8 cellular contexts compared by ENCODE assay signal in the genomic region with DNA sequence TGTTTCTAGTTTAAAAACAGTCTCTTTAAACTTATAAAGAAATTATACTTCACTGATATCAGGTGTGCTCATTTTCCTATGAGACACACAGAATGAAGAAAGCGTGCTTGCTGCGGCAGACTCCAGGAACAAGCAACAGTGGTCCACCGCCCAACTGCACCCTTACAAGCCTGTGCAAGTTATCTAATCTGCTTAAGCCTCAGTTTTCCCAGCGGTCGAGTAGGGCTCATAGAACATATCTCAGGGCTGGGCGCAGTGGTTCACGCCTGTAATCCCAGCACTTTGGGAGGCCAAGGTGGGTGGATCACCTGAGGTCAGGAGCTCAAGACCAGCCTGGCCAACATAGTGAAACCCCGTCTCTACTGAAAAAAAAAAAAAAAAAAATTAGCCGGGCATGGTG. TPM values are rescaled to one million over a fixed set of nuclear protein-coding genes. Genes with fewer than 3 reads are reported as not detected.
DNase-seq lines count a peak whose midpoint lies in the region; ATAC-seq and TF ChIP-seq lines count a peak whose summit lies in the region.
"Not testable (repeated sequence)": the region's sequence is repeated elsewhere in the genome, so short reads cannot be mapped to it uniquely, and the experiment has no call there.

No MANE protein-coding gene starts in this region.

- TF ChIP-seq POLR2A in gastrocnemius medialis (IDR thresholded peaks at IDR 0.05); uterus (IDR thresholded peaks at IDR 0.05): not testable (repeated sequence)

- in situ Hi-C loops in brain microvascular endothelial cell (cut with HindIII; ENCODE audit: low pct_ligation_motif_present, low sequenced_read_pairs); gastrocnemius medialis (cut with MboI; ENCODE audit: low sequenced_read_pairs in 4 of 4): not testable (repeated sequence)

- not testable (repeated sequence) for H3K27ac ChIP-seq in H9 (ENCODE audit: insufficient read length, low read depth, low read length)
- H3K27ac ChIP-seq in SJCRH30 = peak overlapping the region; percentile 75
- H3K27ac ChIP-seq in brain microvascular endothelial cell = peak overlapping the region; percentile 65
- H3K27ac ChIP-seq in hepatocyte = peak overlapping the region; percentile 80
- H3K27ac ChIP-seq in gastrocnemius medialis = peak overlapping the region in 3 of 4 donors; percentile 20 to 69 (median 45)
- peak overlapping the region; percentile 64 to 66 for H3K27ac ChIP-seq in uterus

- not testable (repeated sequence) for H2BK20ac ChIP-seq in H9 (ENCODE audit: low read depth, low read length, poor library complexity, severe bottlenecking)

- H2BK5ac ChIP-seq in H9 (ENCODE audit: insufficient read length, low read length) = not testable (repeated sequence)

- H4K91ac ChIP-seq in H9 (ENCODE audit: insufficient read length, low read depth, low read length) = not testable (repeated sequence)

- H3K27me3 Mint-ChIP-seq in H9 (ENCODE audit: low read depth); nephron (ENCODE audit: low read depth): not testable (repeated sequence)

- H3K36me3 Mint-ChIP-seq in H9 (ENCODE audit: insufficient read depth in 1 of 3, low read depth in 3 of 3); nephron (ENCODE audit: low read depth): not testable (repeated sequence)

- H2BK120ac ChIP-seq in H9 (ENCODE audit: low read depth, low read length, poor library complexity, severe bottlenecking) = peak overlapping the region; percentile 28

- not testable (repeated sequence) for H3K4ac ChIP-seq in H9 (ENCODE audit: low read depth, low read length)

- H3K23ac ChIP-seq in H9 (ENCODE audit: insufficient read length, low read depth, low read length) = not testable (repeated sequence)

- H3K4me3 ChIP-seq in SJCRH30 = peak overlapping the region; percentile 53; the same call in 1 of the 2 replicates
- not testable (repeated sequence) for H3K4me3 ChIP-seq in brain microvascular endothelial cell (ENCODE audit: low read depth, low read length); hepatocyte; gastrocnemius medialis; uterus
- H3K4me3 ChIP-seq in fibroblast of villous mesenchyme (ENCODE audit: low read depth, low read length) = peak overlapping the region; percentile 45

- not testable (repeated sequence) for H3K23me2 ChIP-seq in H9 (ENCODE audit: insufficient read length, low read depth, low read length, poor library complexity, severe bottlenecking)

- not testable (repeated sequence) for H2BK15ac ChIP-seq in H9 (ENCODE audit: low read depth, low read length)

- H3K36me3 ChIP-seq in SJCRH30; brain microvascular endothelial cell (replicated peaks); hepatocyte (replicated peaks; ENCODE audit: insufficient read depth, low read depth); gastrocnemius medialis; uterus: not testable (repeated sequence)

- not testable (repeated sequence) for TF ChIP-seq CTCF in H9 (conservative IDR thresholded peaks at IDR 0.05); brain microvascular endothelial cell (IDR thresholded peaks at IDR 0.05; ENCODE audit: low read depth, low read length, missing control alignments); fibroblast of villous mesenchyme (IDR thresholded peaks at IDR 0.05; ENCODE audit: insufficient read depth, low read depth, low read length); hepatocyte (IDR thresholded peaks at IDR 0.05; ENCODE audit: poor library complexity); nephron (IDR thresholded peaks at IDR 0.05; ENCODE audit: unreplicated experiment in 3 of 3); gastrocnemius medialis (IDR thresholded peaks at IDR 0.05 in 4 of 5, conservative IDR thresholded peaks at IDR 0.05 in 1 of 5); uterus (IDR thresholded peaks at IDR 0.05)

- H2AFZ ChIP-seq in H9 (ENCODE audit: low read length); hepatocyte: not testable (repeated sequence)

- not testable (repeated sequence) for H3K9me3 Mint-ChIP-seq in H9, nephron

- H3K14ac ChIP-seq in H9 (ENCODE audit: insufficient read depth, low read length) = not testable (repeated sequence)

- H3K79me1 ChIP-seq in H9 (ENCODE audit: insufficient read depth, low read depth, low read length, poor library complexity, severe bottlenecking) = not testable (repeated sequence)

- not testable (repeated sequence) for H4K20me1 ChIP-seq in H9 (ENCODE audit: control insufficient read depth, insufficient read depth, insufficient read length); hepatocyte (ENCODE audit: insufficient read depth, poor library complexity, severe bottlenecking)

- not testable (repeated sequence) for ATAC-seq in gastrocnemius medialis

- not testable (repeated sequence) for H3K4me2 ChIP-seq in H9 (ENCODE audit: insufficient read depth, insufficient read length, low read length)
- peak overlapping the region; percentile 67 for H3K4me2 ChIP-seq in hepatocyte

- intact Hi-C loops in gastrocnemius medialis (cut with DNase I; ENCODE audit: low total_unique reads); uterus (cut with DNase I; ENCODE audit: low total_unique reads): not testable (repeated sequence)

- not testable (repeated sequence) for H3K9ac ChIP-seq in H9 (ENCODE audit: extremely low read depth, insufficient read length, low read length)

- not testable (repeated sequence) for H2BK12ac ChIP-seq in H9 (ENCODE audit: insufficient read length, low read depth, low read length)

- DNase-seq in H9; brain microvascular endothelial cell; hepatocyte (ENCODE audit: low spot score); gastrocnemius medialis; uterus: not testable (repeated sequence)
- DNase-seq in SJCRH30 = peak in 1 of 2 experiments; percentile 31
- peak; percentile 56 for DNase-seq in fibroblast of villous mesenchyme (ENCODE audit: low read depth)

- H3K4me1 Mint-ChIP-seq in H9 (peaks cover 36 to 38% of the 10 kb centered on the region in 2 experiments), nephron (peaks cover 66% of the 10 kb centered on the region)

- not testable (repeated sequence) for H3K9me2 ChIP-seq in hepatocyte (replicated peaks; ENCODE audit: insufficient read depth)

- H3K4me3 Mint-ChIP-seq in H9 = not testable (repeated sequence)
- peak overlapping the region in 1 of 3 experiments; percentile 75 for H3K4me3 Mint-ChIP-seq in nephron

- H2AK5ac ChIP-seq in H9 (ENCODE audit: insufficient read length, low read length) = not testable (repeated sequence)

- H3K27me3 ChIP-seq in H9 (ENCODE audit: insufficient read depth, low read length); SJCRH30; brain microvascular endothelial cell (replicated peaks); hepatocyte; gastrocnemius medialis; uterus: not testable (repeated sequence)

- not testable (repeated sequence) for H3K56ac ChIP-seq in H9 (ENCODE audit: insufficient read length, low read depth, low read length)

- not testable (repeated sequence) for H3K9me3 ChIP-seq in H9 (ENCODE audit: control insufficient read depth, low read depth, low read length); SJCRH30 (replicated peaks); hepatocyte (ENCODE audit: low read depth); gastrocnemius medialis; uterus

- H3K18ac ChIP-seq in H9 (ENCODE audit: insufficient read length, low read depth, low read length) = not testable (repeated sequence)

- H4K5ac ChIP-seq in H9 (ENCODE audit: insufficient read length, low read depth, low read length) = not testable (repeated sequence)

- not testable (repeated sequence) for H3K4me1 ChIP-seq in H9 (ENCODE audit: insufficient read depth, low read length); uterus
- H3K4me1 ChIP-seq in SJCRH30 (peaks cover 25% of the 10 kb centered on the region), hepatocyte (ENCODE audit: insufficient read depth) (peaks cover 27% of the 10 kb centered on the region), gastrocnemius medialis (peaks cover 33 to 60% of the 10 kb centered on the region in 2 donors)

- not testable (repeated sequence) for H4K8ac ChIP-seq in H9 (replicated peaks; ENCODE audit: insufficient read length, low read depth, low read length)

- no CpG with 5 or more reads among the region's 9 CpGs for WGBS in H9 (ENCODE audit: extremely low coverage, insufficient read length, low lambda C conversion rate)
- 64% methylated on average over 9 of the region's 9 CpGs for WGBS in hepatocyte (ENCODE audit: low lambda C conversion rate, missing lambda C conversion rate)

- not testable (repeated sequence) for H3T11ph ChIP-seq in H9 (ENCODE audit: low read length)

- H3K79me2 ChIP-seq in H9 (ENCODE audit: insufficient read depth, low read length) = not testable (repeated sequence)
- H3K79me2 ChIP-seq in hepatocyte = peaks cover 60% of the 10 kb centered on the region

- not testable (repeated sequence) for H3K27ac Mint-ChIP-seq in H9
- H3K27ac Mint-ChIP-seq in nephron = peak overlapping the region; percentile 98 to 99 (median 98)

RNA-seq across cellular contexts. Expression of a gene that starts 43.1 kb away (rescaled TPM):
- 9.6 and 12.3 TPM in 2 replicates for total RNA-seq in H9 (2021)
- 17.2 and 19.2 TPM in 2 replicates for total RNA-seq in SJCRH30 (2014; rRNA removed; shearing (Covaris generic))
- 33.2 and 36.1 TPM in 2 replicates for total RNA-seq in fibroblast of villous mesenchyme
- total RNA-seq in hepatocyte = 15.7 and 20.8 TPM in 2 replicates
- polyA plus RNA-seq in hepatocyte = 11.9 and 13.2 TPM in 2 replicates
- total RNA-seq in gastrocnemius medialis = 10 to 100 TPM; 14.3 to 20.2 (median 16.7) TPM
- 10 to 100 TPM; 14.6 to 47.4 (median 22.8) TPM for total RNA-seq in uterus
